Comparison of ENCODE assay signal across 8 cellular contexts in the genomic region with DNA sequence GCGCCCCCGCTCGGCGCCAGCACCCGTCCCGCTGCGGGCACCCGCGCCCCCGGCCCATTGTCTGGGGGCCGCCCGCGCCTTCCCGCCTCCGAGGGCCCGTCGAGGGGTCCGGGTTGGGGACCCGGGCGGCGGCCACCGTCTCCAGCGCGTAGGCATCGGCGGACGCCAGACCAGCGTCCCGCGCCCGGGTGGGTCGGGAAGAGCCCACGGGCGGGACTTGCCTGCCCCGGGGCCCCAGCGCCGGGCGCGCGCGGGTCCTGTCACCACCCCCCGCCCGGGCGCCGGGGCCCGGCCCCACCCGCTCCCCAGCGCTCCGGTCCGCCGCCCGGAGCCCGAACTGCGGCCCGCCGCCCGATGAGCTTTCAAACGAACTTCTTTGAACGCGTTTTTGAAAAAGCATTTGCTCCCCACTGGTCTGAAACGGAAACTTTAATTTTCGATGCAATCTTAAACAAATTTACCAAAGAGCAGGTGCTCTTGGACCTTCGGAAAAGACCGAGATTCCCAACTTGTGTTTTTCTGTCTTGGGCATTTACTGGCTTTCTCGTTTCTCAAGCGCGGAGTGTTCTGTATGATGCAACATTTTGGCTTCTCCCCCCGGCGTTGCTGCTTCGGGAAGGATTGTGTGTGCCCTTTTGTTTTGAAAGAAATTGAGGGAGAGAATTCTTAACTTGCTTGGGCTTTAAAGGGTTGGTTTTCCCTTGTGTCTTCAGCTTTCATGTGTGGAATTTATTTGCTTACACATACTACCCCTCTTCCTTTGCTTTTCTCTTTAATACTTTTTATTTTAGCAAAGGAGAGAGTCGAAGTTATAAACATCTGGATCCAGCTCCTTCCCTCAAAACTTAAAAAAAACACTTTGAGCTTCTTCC. TPM values are rescaled to one million over a fixed set of nuclear protein-coding genes. Genes with fewer than 3 reads are reported as not detected.
DNase-seq lines count a peak whose midpoint lies in the region; ATAC-seq and TF ChIP-seq lines count a peak whose summit lies in the region.

No MANE protein-coding gene starts in this region.

- H3K4me1 Mint-ChIP-seq in stimulated activated effector memory CD8-positive, alpha-beta T cell treated with anti-CD3 and anti-CD28 coated beads, Interleukin-12 subunit alpha, Interleukin-12 subunit beta, amount 100 ng/mL, for 72 hours: peaks cover 28% of the 10 kb centered on the region

- H3K36me3 Mint-ChIP-seq in stimulated activated effector memory CD8-positive, alpha-beta T cell treated with anti-CD3 and anti-CD28 coated beads, Interleukin-12 subunit alpha, Interleukin-12 subunit beta, amount 100 ng/mL, for 72 hours: no peaks in the 10 kb centered on the region

- no peak for TF ChIP-seq CTCF in breast epithelium (IDR thresholded peaks at IDR 0.05)
- no peak for TF ChIP-seq CTCF in kidney epithelial cell (IDR thresholded peaks at IDR 0.05; ENCODE audit: insufficient read depth, low read length, poor library complexity, severe bottlenecking)

- in situ Hi-C loops in ACHN (cut with HindIII; ENCODE audit: low pct_ligation_motif_present, low pct_unique_long_range_greater_than_20kb, low sequenced_read_pairs): no loop called here

- H3K27ac ChIP-seq in breast epithelium: peak overlapping the region; percentile 97 to 98

- H3K27me3 ChIP-seq in breast epithelium (no peaks in the 10 kb centered on the region), kidney epithelial cell (ENCODE audit: control insufficient read depth, insufficient read depth, low read length) (no peaks in the 10 kb centered on the region)

- peak; percentile 10 for ATAC-seq in GM18502 (IDR thresholded peaks at IDR 0.05; ENCODE audit: poor library complexity, unreplicated experiment)
- peak; percentile 6 for ATAC-seq in HG03442 (IDR thresholded peaks at IDR 0.05; ENCODE audit: unreplicated experiment)
- peak; percentile 3 for ATAC-seq in stimulated activated effector memory CD8-positive, alpha-beta T cell treated with anti-CD3 and anti-CD28 coated beads, Interleukin-12 subunit alpha, Interleukin-12 subunit beta, amount 100 ng/mL, for 72 hours

- peak overlapping the region; percentile 68 for H3K4me3 Mint-ChIP-seq in stimulated activated effector memory CD8-positive, alpha-beta T cell treated with anti-CD3 and anti-CD28 coated beads, Interleukin-12 subunit alpha, Interleukin-12 subunit beta, amount 100 ng/mL, for 72 hours

- H3K4me3 ChIP-seq in breast epithelium (peak overlapping the region; percentile 91 to 98 (median 96)), kidney epithelial cell (ENCODE audit: low read depth, low read length) (peak overlapping the region; percentile 81)

- H3K9me3 ChIP-seq in breast epithelium: no peaks in the 10 kb centered on the region

- TF ChIP-seq POLR2A in breast epithelium (IDR thresholded peaks at IDR 0.05): no peak

- DNase-seq in ACHN (peak; percentile 66), RPMI7951 (ENCODE audit: low read depth) (peak; percentile 66), breast epithelium (ENCODE audit: low spot score in 2 of 2) (peak in 1 of 2 donors; percentile 84), kidney epithelial cell (ENCODE audit: low read depth) (no peak), NCI-H2107 treated with DMSO at 0.1 percent for 48 hours (lab: John Stamatoyannopoulos, UW; ENCODE audit: unreplicated experiment) (no peak)
- DNase-seq in stimulated activated effector memory CD8-positive, alpha-beta T cell treated with anti-CD3 and anti-CD28 coated beads, Interleukin-12 subunit alpha, Interleukin-12 subunit beta, amount 100 ng/mL, for 72 hours (ENCODE audit: low spot score in 2 of 2): no peak

- H3K36me3 ChIP-seq in breast epithelium: no peaks in the 10 kb centered on the region
- no peaks in the 10 kb centered on the region for H3K36me3 ChIP-seq in kidney epithelial cell (ENCODE audit: control insufficient read depth, insufficient read depth, low read length)

- intact Hi-C loops in breast epithelium (cut with DNase I; ENCODE audit: low total_unique reads): no loop called here

- H3K27ac Mint-ChIP-seq in stimulated activated effector memory CD8-positive, alpha-beta T cell treated with anti-CD3 and anti-CD28 coated beads, Interleukin-12 subunit alpha, Interleukin-12 subunit beta, amount 100 ng/mL, for 72 hours: no peak overlapping the region

- H3K9me3 Mint-ChIP-seq in stimulated activated effector memory CD8-positive, alpha-beta T cell treated with anti-CD3 and anti-CD28 coated beads, Interleukin-12 subunit alpha, Interleukin-12 subunit beta, amount 100 ng/mL, for 72 hours: no peaks in the 10 kb centered on the region

- peaks cover 3 to 9% of the 10 kb centered on the region in 2 donors for H3K4me1 ChIP-seq in breast epithelium

RNA-seq across cellular contexts. Expression of a gene that starts 0.7 kb away (rescaled TPM):
- total RNA-seq in RPMI7951 (2014; rRNA removed; shearing (Covaris generic)): 680 and 835 TPM in 2 replicates
- total RNA-seq in breast epithelium: 100 to 1,000 TPM; 162 to 217 (median 196) TPM
- total RNA-seq in kidney epithelial cell: 224 and 227 TPM in 2 replicates

Comparison
In these comparisons a context has a peak if more than half of its experiments do, and no peak if none do; other contexts are left out.
1. DNase-seq: peak in ACHN (single experiment) and RPMI7951 (single experiment); none in kidney epithelial cell (single experiment), stimulated activated effector memory CD8-positive, alpha-beta T cell treated with anti-CD3 and anti-CD28 coated beads, Interleukin-12 subunit alpha, Interleukin-12 subunit beta, amount 100 ng/mL, for 72 hours (0 of 2) and NCI-H2107 treated with DMSO at 0.1 percent for 48 hours (single experiment).
2. Peak in every context shown above with its lines, with median percentiles within 50 percentile points of each other: ATAC-seq.